Comparison of ENCODE assay signal across 8 cellular contexts in the genomic region with DNA sequence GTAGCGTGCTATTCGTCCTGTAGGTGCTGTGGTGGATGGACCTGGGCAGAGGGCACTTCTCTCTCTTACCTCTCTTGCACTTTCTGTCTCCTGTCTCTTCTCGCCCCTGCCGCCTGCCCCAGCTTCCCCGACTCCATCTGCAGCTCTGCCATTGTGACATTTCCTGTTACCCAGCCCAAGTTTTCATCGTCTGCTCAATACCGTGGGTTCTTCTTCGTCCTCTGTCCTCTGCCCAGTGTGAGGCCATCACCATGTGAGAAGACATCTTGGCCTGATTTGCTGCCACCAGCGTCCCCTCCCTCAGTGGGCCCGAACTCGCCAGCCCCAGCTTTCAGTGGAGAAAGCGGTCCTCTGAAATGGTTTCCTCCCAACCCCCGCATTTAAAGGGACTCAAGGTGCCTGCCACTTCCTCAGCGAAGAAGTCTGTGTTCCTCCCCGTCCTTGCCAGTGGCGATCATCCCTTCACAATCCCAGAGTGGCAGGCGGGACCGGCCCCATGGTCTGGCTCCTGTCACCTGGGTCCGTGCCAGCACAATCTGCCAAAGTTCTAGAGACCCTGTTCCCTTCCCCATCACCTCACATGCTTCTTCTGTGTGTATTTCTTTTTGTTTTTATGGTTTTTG. TPM values are rescaled to one million over a fixed set of nuclear protein-coding genes. Genes with fewer than 3 reads are reported as not detected.
DNase-seq lines count a peak whose midpoint lies in the region; ATAC-seq and TF ChIP-seq lines count a peak whose summit lies in the region.

No MANE protein-coding gene starts in this region.

- no peaks in the 10 kb centered on the region for H3K9me3 ChIP-seq in CD4-positive, alpha-beta memory T cell (ENCODE audit: control insufficient read depth in 1 of 2, low read length in 2 of 2)
- no peaks in the 10 kb centered on the region for H3K9me3 ChIP-seq in IMR-90 (ENCODE audit: control insufficient read depth, insufficient read depth, low read length)

- H3K36me3 Mint-ChIP-seq in CD4-positive, alpha-beta memory T cell, result peaks cover 8 to 12% of the 10 kb centered on the region in 2 donors
- peaks cover 0 to 5% of the 10 kb centered on the region in 2 donors for H3K36me3 Mint-ChIP-seq in activated naive CD4-positive, alpha-beta T cell treated with anti-CD3 and anti-CD28 coated beads, Interleukin-2, amount 50 U/mL, for 72 hours
- H3K36me3 Mint-ChIP-seq in naive B cell, result no peaks in the 10 kb centered on the region
- H3K36me3 Mint-ChIP-seq in HFFc6 (ENCODE audit: low read depth), result peaks cover 10% of the 10 kb centered on the region

- H2BK15ac ChIP-seq in IMR-90 (ENCODE audit: low read depth, low read length), result no peak overlapping the region

- peak overlapping the region; percentile 80 to 95 (median 87) for H3K4me3 Mint-ChIP-seq in CD4-positive, alpha-beta memory T cell
- peak overlapping the region; percentile 51 to 87 (median 81) for H3K4me3 Mint-ChIP-seq in naive B cell
- H3K4me3 Mint-ChIP-seq in HFFc6, result no peak overlapping the region

- H3K27me3 ChIP-seq in CD4-positive, alpha-beta memory T cell (ENCODE audit: insufficient read depth, low read length), result no peaks in the 10 kb centered on the region
- H3K27me3 ChIP-seq in IMR-90 (ENCODE audit: control insufficient read depth, insufficient read depth, low read length), result no peaks in the 10 kb centered on the region
- H3K27me3 ChIP-seq in brain microvascular endothelial cell (replicated peaks), result no peaks in the 10 kb centered on the region

- peaks cover 5% of the 10 kb centered on the region for H3K36me3 ChIP-seq in CD4-positive, alpha-beta memory T cell (ENCODE audit: insufficient read depth, low read length)
- H3K36me3 ChIP-seq in IMR-90 (ENCODE audit: control insufficient read depth, insufficient read depth, low read length) (peaks cover 41% of the 10 kb centered on the region), brain microvascular endothelial cell (replicated peaks) (no peaks in the 10 kb centered on the region)

- no peak overlapping the region for H2BK20ac ChIP-seq in IMR-90 (ENCODE audit: low read depth, low read length)

- peak in 2 of 5 donors; percentile 24 to 34 for DNase-seq in CD4-positive, alpha-beta memory T cell
- DNase-seq in IMR-90 (no peak), naive B cell (no peak), brain microvascular endothelial cell (no peak), NCI-H1048 (lab: John Stamatoyannopoulos, UW) (no peak), HFFc6 (no peak)
- DNase-seq in activated naive CD4-positive, alpha-beta T cell treated with anti-CD3 and anti-CD28 coated beads, Interleukin-2, amount 50 U/mL, for 72 hours (ENCODE audit: low spot score in 2 of 2), result no peak

- H2BK5ac ChIP-seq in IMR-90 (ENCODE audit: low read depth, low read length, poor library complexity, severe bottlenecking), result peak overlapping the region; percentile 61

- POLR2A ChIA-PET in CD4-positive, alpha-beta memory T cell (lab: Charles Lee; ENCODE audit: partially characterized antibody), result interaction anchor here (0.8 to 14.3 kb wide), 9 partner anchors 10 to 364 kb away, joined by 3 to 268 read pairs (median 5); a partner anchor contains a TSS
- POLR2A ChIA-PET in IMR-90 (lab: Charles Lee; ENCODE audit: unreplicated experiment), result interaction anchor here (0.6 kb wide), 1 partner anchor 328 kb away, joined by 3 read pairs; no protein-coding TSS in a partner anchor

- H2BK120ac ChIP-seq in IMR-90 (ENCODE audit: low read depth, low read length), result peak overlapping the region; percentile 0; the same call in 1 of the 2 replicates

- dilution Hi-C loops in IMR-90 (cut with HindIII; ENCODE audit: low sequenced_read_pairs, unreplicated experiment), result no loop called here

- CTCF ChIA-PET in CD4-positive, alpha-beta memory T cell (lab: Charles Lee; ENCODE audit: partially characterized antibody), result interaction anchor here (0.8 to 3.3 kb wide), 8 partner anchors 9 to 242 kb away, joined by 3 to 42 read pairs (median 7); a partner anchor contains a TSS
- CTCF ChIA-PET in IMR-90 (lab: Yijun Ruan, JAX), result interaction anchor here (0.6 to 1.5 kb wide), 3 partner anchors 9 to 303 kb away, joined by 3 to 6 read pairs (median 6); a partner anchor contains a TSS

- peak overlapping the region; percentile 46 for H3K27ac ChIP-seq in CD4-positive, alpha-beta memory T cell (ENCODE audit: low read depth, low read length)
- H3K27ac ChIP-seq in IMR-90 (ENCODE audit: insufficient read depth, low read length) (peak overlapping the region; percentile 63), brain microvascular endothelial cell (no peak overlapping the region)

- H3K14ac ChIP-seq in IMR-90 (replicated peaks; ENCODE audit: low read depth, low read length), result 0 out of 2 replicates have a peak overlapping the region, but pooled peaks have one; percentile 0

- no peak for TF ChIP-seq RAD21 in IMR-90 (IDR thresholded peaks at IDR 0.05; ENCODE audit: low read length)

- TF ChIP-seq CTCF in IMR-90 (conservative IDR thresholded peaks at IDR 0.05; ENCODE audit: low read depth, low read length) (no peak), brain microvascular endothelial cell (IDR thresholded peaks at IDR 0.05; ENCODE audit: low read depth, low read length, missing control alignments) (no peak), HFFc6 (IDR thresholded peaks at IDR 0.05) (no peak)

- no peaks in the 10 kb centered on the region for H3K9me3 Mint-ChIP-seq in CD4-positive, alpha-beta memory T cell
- H3K9me3 Mint-ChIP-seq in activated naive CD4-positive, alpha-beta T cell treated with anti-CD3 and anti-CD28 coated beads, Interleukin-2, amount 50 U/mL, for 72 hours, result no peaks in the 10 kb centered on the region
- H3K9me3 Mint-ChIP-seq in naive B cell (no peaks in the 10 kb centered on the region), HFFc6 (no peaks in the 10 kb centered on the region)

- intact Hi-C loops in CD4-positive, alpha-beta memory T cell (cut with micrococcal nuclease), result loop anchor here (1.0 to 5.0 kb wide), 3 partner anchors 10 to 42 kb away; a partner anchor contains a TSS
- intact Hi-C loops in IMR-90 (cut with micrococcal nuclease), result no loop called here

- BruUV-seq in IMR-90 (replicated peaks; lab: Mats Ljungman, UMichigan), result no TSS peak

- H3K23ac ChIP-seq in IMR-90 (ENCODE audit: low read depth, low read length), result no peak overlapping the region

- H4K91ac ChIP-seq in IMR-90 (ENCODE audit: insufficient read depth, low read depth, low read length), result 0 out of 2 replicates have a peak overlapping the region, but pooled peaks have one; percentile 8

- peak overlapping the region; percentile 69 for H2AK5ac ChIP-seq in IMR-90 (ENCODE audit: low read depth, low read length)

- H3K4me1 Mint-ChIP-seq in CD4-positive, alpha-beta memory T cell, result peaks cover 22 to 48% (median 39%) of the 10 kb centered on the region in 4 donors
- H3K4me1 Mint-ChIP-seq in naive B cell (peaks cover 28 to 33% (median 28%) of the 10 kb centered on the region in 3 donors), HFFc6 (ENCODE audit: low read depth) (peaks cover 27% of the 10 kb centered on the region)

- H3K4ac ChIP-seq in IMR-90 (ENCODE audit: low read depth, low read length), result peak overlapping the region; percentile 6; the same call in 1 of the 2 replicates

- peaks cover 36% of the 10 kb centered on the region for H3K4me1 ChIP-seq in CD4-positive, alpha-beta memory T cell (ENCODE audit: insufficient read depth, low read length)
- peaks cover 25% of the 10 kb centered on the region for H3K4me1 ChIP-seq in IMR-90 (ENCODE audit: control insufficient read depth, insufficient read depth, low read length)

- peaks cover 16% of the 10 kb centered on the region; the same call in 1 of the 2 replicates for H4K20me1 ChIP-seq in IMR-90 (ENCODE audit: insufficient read depth, low read length)

- no peak overlapping the region for H3K9ac ChIP-seq in IMR-90 (ENCODE audit: low read depth, low read length)

- in situ Hi-C loops in IMR-90 (cut with MboI; ENCODE audit: low sequenced_read_pairs) (no loop called here), brain microvascular endothelial cell (cut with HindIII; ENCODE audit: low pct_ligation_motif_present, low sequenced_read_pairs) (no loop called here)

- H4K8ac ChIP-seq in IMR-90 (ENCODE audit: low read depth in 2 of 2, low read length in 2 of 2), result peak overlapping the region in 1 of 2 experiments; percentile 3; a peak in 1 of 4 replicates

- H3K4me2 ChIP-seq in IMR-90 (ENCODE audit: low read depth, low read length), result no peak overlapping the region

- H4K5ac ChIP-seq in IMR-90 (ENCODE audit: low read depth, low read length), result peak overlapping the region; percentile 72

- peak overlapping the region; percentile 73 to 97 (median 97) for H3K27ac Mint-ChIP-seq in CD4-positive, alpha-beta memory T cell
- H3K27ac Mint-ChIP-seq in activated naive CD4-positive, alpha-beta T cell treated with anti-CD3 and anti-CD28 coated beads, Interleukin-2, amount 50 U/mL, for 72 hours, result peak overlapping the region; percentile 72 to 81
- peak overlapping the region; percentile 39 to 97 (median 83) for H3K27ac Mint-ChIP-seq in naive B cell
- H3K27ac Mint-ChIP-seq in HFFc6, result no peak overlapping the region

- peak overlapping the region; percentile 45 for H3K18ac ChIP-seq in IMR-90 (ENCODE audit: low read depth, low read length)

- peaks cover 6 to 42% of the 10 kb centered on the region in 2 experiments; a peak in 2 of 4 replicates for H3K79me1 ChIP-seq in IMR-90 (ENCODE audit: low read depth in 1 of 2, low read length in 2 of 2)

- H3K56ac ChIP-seq in IMR-90 (ENCODE audit: extremely low read depth, insufficient read depth, low read length), result no peak overlapping the region

- no peak overlapping the region for H2AFZ ChIP-seq in IMR-90 (replicated peaks; ENCODE audit: low read length, poor library complexity)

- peak overlapping the region in 1 of 2 donors; percentile 4 for H3K4me3 ChIP-seq in CD4-positive, alpha-beta memory T cell (ENCODE audit: low read length in 2 of 2)
- H3K4me3 ChIP-seq in IMR-90 (ENCODE audit: insufficient read depth, low read depth, low read length) (no peak overlapping the region), brain microvascular endothelial cell (ENCODE audit: low read depth, low read length) (no peak overlapping the region)

- 87% methylated on average over 8 of the region's 19 CpGs; no CpG with 5 or more reads in 1 of the 2 experiments for WGBS in IMR-90 (ENCODE audit: extremely low coverage in 2 of 2, insufficient read length in 1 of 2), 2 experiments

- ATAC-seq in IMR-90 (ENCODE audit: low read depth) (no peak), naive B cell (ENCODE audit: low read depth in 2 of 2) (peak; percentile 51 to 59), GM21737 (IDR thresholded peaks at IDR 0.05; ENCODE audit: unreplicated experiment) (no peak)
- peak; percentile 20 to 33 for ATAC-seq in activated naive CD4-positive, alpha-beta T cell treated with anti-CD3 and anti-CD28 coated beads, Interleukin-2, amount 50 U/mL, for 72 hours

- TF ChIP-seq POLR2A in IMR-90 (IDR thresholded peaks at IDR 0.05; ENCODE audit: low read depth, low read length), result no peak

- no peak overlapping the region for H2AK9ac ChIP-seq in IMR-90 (replicated peaks; ENCODE audit: low read depth, low read length, poor library complexity)

- peaks cover 21% of the 10 kb centered on the region for H3K9me1 ChIP-seq in IMR-90 (ENCODE audit: insufficient read depth, low read length)

- H3K27me3 Mint-ChIP-seq in CD4-positive, alpha-beta memory T cell, result no peaks in the 10 kb centered on the region
- H3K27me3 Mint-ChIP-seq in naive B cell (peaks cover 0 to 6% (median 0%) of the 10 kb centered on the region in 3 donors), HFFc6 (ENCODE audit: insufficient read depth) (peaks cover 8% of the 10 kb centered on the region)

RNA-seq across cellular contexts. Expression of a gene that starts 18.0 kb away (rescaled TPM):
- 100 to 1,000 TPM; 188 to 195 TPM for total RNA-seq in CD4-positive, alpha-beta memory T cell
- 10 to 100 TPM; 29.8 to 54.7 TPM for polyA plus RNA-seq in CD4-positive, alpha-beta memory T cell
- 57.7 and 61.7 TPM in 2 replicates for total RNA-seq in IMR-90 (2012; rRNA removed)
- polyA plus RNA-seq in IMR-90 (2012; rRNA removed) (92.3 and 94.2 TPM in 2 replicates), naive B cell (ENCODE audit: low read depth in 6 of 6) (10 to 100 TPM; 45.5 to 94.8 (median 77.3) TPM)
- polyA plus RNA-seq in IMR-90 (2012; cell fraction: cytosol; rRNA removed), result 65.8 and 82.6 TPM in 2 replicates
- 27.8 and 83.8 TPM in 2 replicates for polyA plus RNA-seq in IMR-90 (2012; cell fraction: nucleus; rRNA removed; ENCODE audit: low replicate concordance)
- total RNA-seq in activated naive CD4-positive, alpha-beta T cell treated with anti-CD3 and anti-CD28 coated beads, Interleukin-2, amount 50 U/mL, for 72 hours, result 100 to 1,000 TPM in 1 of 2 donors, 10 to 100 TPM in 1; 92.2 to 112 TPM
- total RNA-seq in HFFc6 (2021; fragmentation: NEBNext Ultra II Directional; extraction: Animal tissue kit (Norgen Biotek cat#: 25700)), result 100 to 1,000 TPM; 143 to 161 (median 150) TPM

RNA-seq across cellular contexts. Expression of a gene that starts 44.5 kb away (rescaled TPM):
- 10 to 100 TPM; 33.0 to 33.4 TPM for total RNA-seq in CD4-positive, alpha-beta memory T cell
- polyA plus RNA-seq in CD4-positive, alpha-beta memory T cell, result 10 to 100 TPM; 20.8 to 24.3 TPM
- total RNA-seq in IMR-90 (2012; rRNA removed), result 25.0 and 32.3 TPM in 2 replicates
- polyA plus RNA-seq in IMR-90 (2012; rRNA removed) (22.8 and 25.6 TPM in 2 replicates), naive B cell (ENCODE audit: low read depth in 6 of 6) (1 to 10 TPM; 4.4 to 8.7 (median 6.8) TPM)
- 12.7 and 18.2 TPM in 2 replicates for polyA plus RNA-seq in IMR-90 (2012; cell fraction: cytosol; rRNA removed)
- polyA plus RNA-seq in IMR-90 (2012; cell fraction: nucleus; rRNA removed; ENCODE audit: low replicate concordance), result 30.4 and 42.7 TPM in 2 replicates
- total RNA-seq in activated naive CD4-positive, alpha-beta T cell treated with anti-CD3 and anti-CD28 coated beads, Interleukin-2, amount 50 U/mL, for 72 hours, result 10 to 100 TPM; 20.2 to 27.7 TPM
- total RNA-seq in HFFc6 (2021; fragmentation: NEBNext Ultra II Directional; extraction: Animal tissue kit (Norgen Biotek cat#: 25700)), result 10 to 100 TPM; 36.3 to 50.4 (median 39.0) TPM

RNA-seq across cellular contexts. Expression of a gene that starts 44.8 kb away (rescaled TPM):
- total RNA-seq in CD4-positive, alpha-beta memory T cell, result 10 to 100 TPM; 29.8 to 33.2 TPM
- 10 to 100 TPM; 10.1 to 11.2 TPM for polyA plus RNA-seq in CD4-positive, alpha-beta memory T cell
- total RNA-seq in IMR-90 (2012; rRNA removed), result 10.8 and 13.1 TPM in 2 replicates
- polyA plus RNA-seq in IMR-90 (2012; rRNA removed) (19.2 and 20.7 TPM in 2 replicates), naive B cell (ENCODE audit: low read depth in 6 of 6) (10 to 100 TPM in 5 of 6 donors, 1 to 10 TPM in 1; 9.8 to 23.1 (median 13.8) TPM)
- polyA plus RNA-seq in IMR-90 (2012; cell fraction: cytosol; rRNA removed), result 6.6 and 7.8 TPM in 2 replicates
- polyA plus RNA-seq in IMR-90 (2012; cell fraction: nucleus; rRNA removed; ENCODE audit: low replicate concordance), result 72.0 and 88.6 TPM in 2 replicates
- total RNA-seq in activated naive CD4-positive, alpha-beta T cell treated with anti-CD3 and anti-CD28 coated beads, Interleukin-2, amount 50 U/mL, for 72 hours, result 10 to 100 TPM; 11.9 to 30.1 TPM
- total RNA-seq in HFFc6 (2021; fragmentation: NEBNext Ultra II Directional; extraction: Animal tissue kit (Norgen Biotek cat#: 25700)), result 10 to 100 TPM in 2 of 6 experiments, 1 to 10 TPM in 4; 7.0 to 10.9 (median 9.3) TPM

Comparison
In these comparisons a context has a peak if more than half of its experiments do, and no peak if none do; other contexts are left out.
1. ATAC-seq: peak in activated naive CD4-positive, alpha-beta T cell treated with anti-CD3 and anti-CD28 coated beads, Interleukin-2, amount 50 U/mL, for 72 hours (2 of 2) and naive B cell (2 of 2); none in IMR-90 (single experiment) and GM21737 (single experiment).